In the genomic region with DNA sequence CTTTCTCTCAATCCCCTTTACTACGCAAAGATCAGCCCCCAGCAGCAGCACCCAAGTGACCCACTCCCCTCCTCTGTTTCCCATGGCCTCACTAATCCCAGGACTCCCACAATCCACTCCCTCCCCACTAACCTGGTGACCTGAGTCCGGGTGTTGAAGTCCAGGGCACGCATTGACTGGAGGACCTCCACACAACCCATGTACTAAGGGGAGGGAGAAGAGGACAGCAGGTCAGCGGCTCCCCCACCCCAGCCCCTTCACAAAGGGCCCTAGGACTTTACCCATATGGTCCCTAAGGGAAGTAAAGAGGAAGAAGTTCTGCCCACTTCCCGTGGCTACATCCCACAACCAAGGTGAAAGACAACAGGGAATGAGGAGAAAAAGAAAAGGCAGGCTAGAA, we compare ENCODE assay signal across 1 cellular context.
TF ChIP-seq lines count a peak whose summit lies in the region.

No MANE protein-coding gene starts in this region.

TF ChIP-seq in H1, 55 proteins besides CTCF, POLR2A, EP300 and RAD21:
- TF ChIP-seq CHD1 (IDR thresholded peaks at IDR 0.05; ENCODE audit: low read depth, low read length) (no peak), POU5F1 (IDR thresholded peaks at IDR 0.05; ENCODE audit: low read depth, low read length) (no peak), MAFK (IDR thresholded peaks at IDR 0.05; ENCODE audit: low read depth, low read length) (no peak), BACH1 (IDR thresholded peaks at IDR 0.05; ENCODE audit: low read length) (no peak), KDM1A (IDR thresholded peaks at IDR 0.05; ENCODE audit: borderline replicate concordance, low read length) (no peak), TCF12 (IDR thresholded peaks at IDR 0.05; ENCODE audit: low read depth, low read length) (no peak), ASH2L (IDR thresholded peaks at IDR 0.05; ENCODE audit: low read length) (no peak), FOSL1 (IDR thresholded peaks at IDR 0.05; ENCODE audit: insufficient read depth, low read depth, low read length) (no peak), NRF1 (IDR thresholded peaks at IDR 0.05; ENCODE audit: low read depth, low read length) (no peak), SP4 (IDR thresholded peaks at IDR 0.05; ENCODE audit: low read length) (no peak), CEBPB (IDR thresholded peaks at IDR 0.05; ENCODE audit: low read depth, low read length) (no peak), RBBP5 (IDR thresholded peaks at IDR 0.05; ENCODE audit: borderline replicate concordance, low read depth, low read length) (no peak), EGR1 (IDR thresholded peaks at IDR 0.05; ENCODE audit: borderline replicate concordance, low read depth, low read length) (no peak), JUN (IDR thresholded peaks at IDR 0.05; ENCODE audit: low read depth, low read length) (no peak), BCL11A (IDR thresholded peaks at IDR 0.05; ENCODE audit: low read depth in 2 of 2, low read length in 2 of 2) (no peak), RNF2 (IDR thresholded peaks at IDR 0.05; ENCODE audit: borderline replicate concordance, low read depth, low read length, missing control alignments, poor library complexity, severe bottlenecking) (no peak), RXRA (IDR thresholded peaks at IDR 0.05; ENCODE audit: insufficient read depth, low read depth, low read length) (no peak)
- TF ChIP-seq, protein P1, sequence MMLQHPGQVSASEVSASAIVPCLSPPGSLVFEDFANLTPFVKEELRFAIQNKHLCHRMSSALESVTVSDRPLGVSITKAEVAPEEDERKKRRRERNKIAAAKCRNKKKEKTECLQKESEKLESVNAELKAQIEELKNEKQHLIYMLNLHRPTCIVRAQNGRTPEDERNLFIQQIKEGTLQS (IDR thresholded peaks at IDR 0.05; ENCODE audit: insufficient read depth, low read depth, low read length), result no peak
- TF ChIP-seq, protein P2, sequence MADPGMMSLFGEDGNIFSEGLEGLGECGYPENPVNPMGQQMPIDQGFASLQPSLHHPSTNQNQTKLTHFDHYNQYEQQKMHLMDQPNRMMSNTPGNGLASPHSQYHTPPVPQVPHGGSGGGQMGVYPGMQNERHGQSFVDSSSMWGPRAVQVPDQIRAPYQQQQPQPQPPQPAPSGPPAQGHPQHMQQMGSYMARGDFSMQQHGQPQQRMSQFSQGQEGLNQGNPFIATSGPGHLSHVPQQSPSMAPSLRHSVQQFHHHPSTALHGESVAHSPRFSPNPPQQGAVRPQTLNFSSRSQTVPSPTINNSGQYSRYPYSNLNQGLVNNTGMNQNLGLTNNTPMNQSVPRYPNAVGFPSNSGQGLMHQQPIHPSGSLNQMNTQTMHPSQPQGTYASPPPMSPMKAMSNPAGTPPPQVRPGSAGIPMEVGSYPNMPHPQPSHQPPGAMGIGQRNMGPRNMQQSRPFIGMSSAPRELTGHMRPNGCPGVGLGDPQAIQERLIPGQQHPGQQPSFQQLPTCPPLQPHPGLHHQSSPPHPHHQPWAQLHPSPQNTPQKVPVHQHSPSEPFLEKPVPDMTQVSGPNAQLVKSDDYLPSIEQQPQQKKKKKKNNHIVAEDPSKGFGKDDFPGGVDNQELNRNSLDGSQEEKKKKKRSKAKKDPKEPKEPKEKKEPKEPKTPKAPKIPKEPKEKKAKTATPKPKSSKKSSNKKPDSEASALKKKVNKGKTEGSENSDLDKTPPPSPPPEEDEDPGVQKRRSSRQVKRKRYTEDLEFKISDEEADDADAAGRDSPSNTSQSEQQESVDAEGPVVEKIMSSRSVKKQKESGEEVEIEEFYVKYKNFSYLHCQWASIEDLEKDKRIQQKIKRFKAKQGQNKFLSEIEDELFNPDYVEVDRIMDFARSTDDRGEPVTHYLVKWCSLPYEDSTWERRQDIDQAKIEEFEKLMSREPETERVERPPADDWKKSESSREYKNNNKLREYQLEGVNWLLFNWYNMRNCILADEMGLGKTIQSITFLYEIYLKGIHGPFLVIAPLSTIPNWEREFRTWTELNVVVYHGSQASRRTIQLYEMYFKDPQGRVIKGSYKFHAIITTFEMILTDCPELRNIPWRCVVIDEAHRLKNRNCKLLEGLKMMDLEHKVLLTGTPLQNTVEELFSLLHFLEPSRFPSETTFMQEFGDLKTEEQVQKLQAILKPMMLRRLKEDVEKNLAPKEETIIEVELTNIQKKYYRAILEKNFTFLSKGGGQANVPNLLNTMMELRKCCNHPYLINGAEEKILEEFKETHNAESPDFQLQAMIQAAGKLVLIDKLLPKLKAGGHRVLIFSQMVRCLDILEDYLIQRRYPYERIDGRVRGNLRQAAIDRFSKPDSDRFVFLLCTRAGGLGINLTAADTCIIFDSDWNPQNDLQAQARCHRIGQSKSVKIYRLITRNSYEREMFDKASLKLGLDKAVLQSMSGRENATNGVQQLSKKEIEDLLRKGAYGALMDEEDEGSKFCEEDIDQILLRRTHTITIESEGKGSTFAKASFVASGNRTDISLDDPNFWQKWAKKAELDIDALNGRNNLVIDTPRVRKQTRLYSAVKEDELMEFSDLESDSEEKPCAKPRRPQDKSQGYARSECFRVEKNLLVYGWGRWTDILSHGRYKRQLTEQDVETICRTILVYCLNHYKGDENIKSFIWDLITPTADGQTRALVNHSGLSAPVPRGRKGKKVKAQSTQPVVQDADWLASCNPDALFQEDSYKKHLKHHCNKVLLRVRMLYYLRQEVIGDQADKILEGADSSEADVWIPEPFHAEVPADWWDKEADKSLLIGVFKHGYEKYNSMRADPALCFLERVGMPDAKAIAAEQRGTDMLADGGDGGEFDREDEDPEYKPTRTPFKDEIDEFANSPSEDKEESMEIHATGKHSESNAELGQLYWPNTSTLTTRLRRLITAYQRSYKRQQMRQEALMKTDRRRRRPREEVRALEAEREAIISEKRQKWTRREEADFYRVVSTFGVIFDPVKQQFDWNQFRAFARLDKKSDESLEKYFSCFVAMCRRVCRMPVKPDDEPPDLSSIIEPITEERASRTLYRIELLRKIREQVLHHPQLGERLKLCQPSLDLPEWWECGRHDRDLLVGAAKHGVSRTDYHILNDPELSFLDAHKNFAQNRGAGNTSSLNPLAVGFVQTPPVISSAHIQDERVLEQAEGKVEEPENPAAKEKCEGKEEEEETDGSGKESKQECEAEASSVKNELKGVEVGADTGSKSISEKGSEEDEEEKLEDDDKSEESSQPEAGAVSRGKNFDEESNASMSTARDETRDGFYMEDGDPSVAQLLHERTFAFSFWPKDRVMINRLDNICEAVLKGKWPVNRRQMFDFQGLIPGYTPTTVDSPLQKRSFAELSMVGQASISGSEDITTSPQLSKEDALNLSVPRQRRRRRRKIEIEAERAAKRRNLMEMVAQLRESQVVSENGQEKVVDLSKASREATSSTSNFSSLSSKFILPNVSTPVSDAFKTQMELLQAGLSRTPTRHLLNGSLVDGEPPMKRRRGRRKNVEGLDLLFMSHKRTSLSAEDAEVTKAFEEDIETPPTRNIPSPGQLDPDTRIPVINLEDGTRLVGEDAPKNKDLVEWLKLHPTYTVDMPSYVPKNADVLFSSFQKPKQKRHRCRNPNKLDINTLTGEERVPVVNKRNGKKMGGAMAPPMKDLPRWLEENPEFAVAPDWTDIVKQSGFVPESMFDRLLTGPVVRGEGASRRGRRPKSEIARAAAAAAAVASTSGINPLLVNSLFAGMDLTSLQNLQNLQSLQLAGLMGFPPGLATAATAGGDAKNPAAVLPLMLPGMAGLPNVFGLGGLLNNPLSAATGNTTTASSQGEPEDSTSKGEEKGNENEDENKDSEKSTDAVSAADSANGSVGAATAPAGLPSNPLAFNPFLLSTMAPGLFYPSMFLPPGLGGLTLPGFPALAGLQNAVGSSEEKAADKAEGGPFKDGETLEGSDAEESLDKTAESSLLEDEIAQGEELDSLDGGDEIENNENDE (IDR thresholded peaks at IDR 0.05; ENCODE audit: insufficient replicate concordance, low read length), result no peak
